In genomic region chr14:72630374-72630773, GRCh38 we compare ENCODE assay signal across 18 cellular contexts.
"Had no signal": no experiment of that assay in that cellular context is flagged by ENCODE, and none has a peak within 500 bp of the region (broad histone marks: within the 10 kb centered on the region; RNA-seq: fewer than 3 reads in every experiment).

No MANE protein-coding gene starts in this region.

- H3K4me1 Mint-ChIP-seq: immature natural killer cell, natural killer cell had no signal

- H3K27ac Mint-ChIP-seq: dendritic cell treated with granulocyte-macrophage colony-stimulating factor and Interleukin-4, amounts not matched to agents 40 ng/mL and 50 ng/mL, for 4 days; immature natural killer cell; natural killer cell; stimulated activated naive B cell treated with anti-CD40 and anti-IgM and Interleukin-4, amounts not matched to agents 10 μg/mL and 1 μg/mL and 100 μg/mL, for 72 hours; stimulated activated naive CD8-positive, alpha-beta T cell treated with anti-CD3 and anti-CD28 coated beads, Interleukin-15, Interleukin-2, amounts not matched to agents 100 ng/mL and 50 ng/mL, for 24 hours had no signal

- H3K4me1 ChIP-seq: lower lobe of right lung, pancreas, right lobe of liver, tibial nerve, upper lobe of right lung had no signal

- H3K27me3 ChIP-seq: pancreas, right lobe of liver, tibial nerve, upper lobe of right lung had no signal

- DNase-seq: effector memory CD4-positive, alpha-beta T cell; hypothalamus; immature natural killer cell; lower lobe of right lung; natural killer cell; occipital lobe; pancreas; right lobe of liver; small intestine; stimulated activated CD4-positive, alpha-beta T cell treated with anti-CD3 and anti-CD28 coated beads, Interleukin-15, amount 100 ng/mL, for 24 hours; stimulated activated CD4-positive, alpha-beta T cell treated with anti-CD3 and anti-CD28 coated beads, Interleukin-2, amount 100 ng/mL, for 48 hours; stimulated activated naive B cell treated with anti-CD40 and anti-IgM and Interleukin-4, amounts not matched to agents 10 μg/mL and 1 μg/mL and 100 μg/mL, for 72 hours; upper lobe of right lung had no signal

- H3K9me3 Mint-ChIP-seq: dendritic cell treated with granulocyte-macrophage colony-stimulating factor and Interleukin-4, amounts not matched to agents 40 ng/mL and 50 ng/mL, for 4 days; natural killer cell had no signal

- ATAC-seq: left ventricle myocardium superior; lower lobe of right lung; natural killer cell; pancreas; right lobe of liver; stimulated activated naive B cell treated with anti-CD40 and anti-IgM and Interleukin-4, amounts not matched to agents 10 μg/mL and 1 μg/mL and 100 μg/mL, for 72 hours; upper lobe of right lung had no signal

- H3K4me3 ChIP-seq: lower lobe of right lung, pancreas, right lobe of liver, thoracic aorta, tibial nerve, upper lobe of right lung had no signal

- H3K4me3 Mint-ChIP-seq: dendritic cell treated with granulocyte-macrophage colony-stimulating factor and Interleukin-4, amounts not matched to agents 40 ng/mL and 50 ng/mL, for 4 days; immature natural killer cell; natural killer cell; stimulated activated naive B cell treated with anti-CD40 and anti-IgM and Interleukin-4, amounts not matched to agents 10 μg/mL and 1 μg/mL and 100 μg/mL, for 72 hours; stimulated activated naive CD8-positive, alpha-beta T cell treated with anti-CD3 and anti-CD28 coated beads, Interleukin-15, Interleukin-2, amounts not matched to agents 100 ng/mL and 50 ng/mL, for 24 hours had no signal

- H3K27ac ChIP-seq: lower lobe of right lung, pancreas, right lobe of liver, thoracic aorta, tibial nerve, upper lobe of right lung had no signal

- H3K9me3 ChIP-seq: pancreas, right lobe of liver, thoracic aorta, upper lobe of right lung had no signal

- H3K36me3 ChIP-seq: lower lobe of right lung, pancreas, right lobe of liver, thoracic aorta, tibial nerve, upper lobe of right lung had no signal
